Comparison of ENCODE assay signal across 8 cellular contexts in the genomic region with DNA sequence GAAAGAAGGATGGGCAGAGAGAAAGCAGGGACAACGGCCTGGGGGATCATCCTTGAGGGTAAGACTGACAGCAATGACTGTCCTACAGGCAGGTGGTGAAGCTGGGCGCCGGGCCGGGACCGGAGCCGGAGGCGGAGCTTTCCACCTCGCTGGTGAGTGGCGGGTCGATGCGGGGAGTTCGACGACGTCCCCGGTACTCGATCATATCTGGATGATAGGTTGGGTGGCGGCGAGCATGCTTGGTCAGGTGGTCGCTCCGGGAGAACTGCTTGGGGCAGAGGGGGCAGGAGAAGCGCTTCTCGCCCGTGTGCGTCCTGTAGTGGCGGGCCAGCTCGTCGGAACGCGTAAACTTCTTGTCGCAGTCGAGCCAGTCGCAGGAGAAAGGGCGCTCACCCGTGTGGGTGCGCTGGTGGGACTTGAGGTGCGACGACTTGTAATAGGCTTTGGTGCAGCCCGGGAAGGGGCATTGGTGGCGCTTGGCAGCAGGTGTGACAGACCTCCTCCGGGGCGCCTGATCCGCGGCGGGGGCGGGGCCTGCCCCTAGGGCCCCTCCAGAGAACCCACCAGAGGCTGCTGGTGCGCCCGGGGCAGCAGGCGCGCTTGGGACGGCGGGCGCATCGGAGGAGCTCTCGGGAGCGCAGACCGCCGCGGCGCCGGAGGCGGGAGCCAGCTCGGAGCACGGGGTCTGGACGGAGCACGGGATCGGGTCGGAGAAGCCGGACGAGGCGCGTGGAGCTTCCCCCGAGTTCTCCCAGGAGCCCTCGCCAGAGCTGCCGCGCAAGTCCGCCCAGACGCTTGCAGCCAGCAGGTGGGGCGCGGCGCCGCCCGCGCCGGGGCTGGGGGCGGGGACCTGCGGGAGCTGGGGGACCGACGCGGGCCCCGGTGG. TPM values are rescaled to one million over a fixed set of nuclear protein-coding genes. Genes with fewer than 3 reads are reported as not detected.
DNase-seq lines count a peak whose midpoint lies in the region.

No MANE protein-coding gene starts in this region.

- intact Hi-C loops in activated T-helper 2 cell treated with anti-CD3 and anti-CD28 coated beads, Interferon-gamma antibody, Interleukin-2, Interleukin-4, amounts not matched to agents 10 μg/mL and 5 μg/mL and 100 μg/mL, durations not matched to agents 14 hours and 24 hours and 36 hours (cut with micrococcal nuclease), result loop anchor here (10.0 kb wide), 1 partner anchor 948 kb away; no protein-coding TSS in a partner anchor
- intact Hi-C loops in posterior vena cava (cut with DNase I), result no loop called here

- H3K27ac ChIP-seq in iPS-18a (ENCODE audit: low read length), result no peak overlapping the region

- peaks cover 6% of the 10 kb centered on the region for H3K4me1 ChIP-seq in iPS-18a (ENCODE audit: control insufficient read depth, low read depth, low read length)

- H3K4me3 ChIP-seq in iPS-18a (ENCODE audit: low read length), result peak overlapping the region; percentile 40

- no peak overlapping the region for H3K9ac ChIP-seq in iPS-18a (ENCODE audit: low read length)

- peaks cover 7% of the 10 kb centered on the region for H3K4me1 Mint-ChIP-seq in activated T-helper 2 cell treated with anti-CD3 and anti-CD28 coated beads, Interferon-gamma antibody, Interleukin-2, Interleukin-4, amounts not matched to agents 10 μg/mL and 5 μg/mL and 100 μg/mL, durations not matched to agents 14 hours and 24 hours and 36 hours (ENCODE audit: low read depth)

- H3K36me3 ChIP-seq in iPS-18a (ENCODE audit: control insufficient read depth, low read depth, low read length), result no peaks in the 10 kb centered on the region

- H3K9me3 Mint-ChIP-seq in activated T-helper 2 cell treated with anti-CD3 and anti-CD28 coated beads, Interferon-gamma antibody, Interleukin-2, Interleukin-4, amounts not matched to agents 10 μg/mL and 5 μg/mL and 100 μg/mL, durations not matched to agents 14 hours and 24 hours and 36 hours, result peaks cover 10% of the 10 kb centered on the region

- peak; percentile 11 for DNase-seq in GM19240 (ENCODE audit: insufficient read length, low spot score)
- DNase-seq in NCI-H2171 treated with DMSO at 0.1 percent for 48 hours (lab: John Stamatoyannopoulos, UW), result peak; percentile 41
- DNase-seq in activated T-helper 2 cell treated with anti-CD3 and anti-CD28 coated beads, Interferon-gamma antibody, Interleukin-2, Interleukin-4, amounts not matched to agents 10 μg/mL and 5 μg/mL and 100 μg/mL, durations not matched to agents 14 hours and 24 hours and 36 hours (ENCODE audit: low spot score), result no peak
- DNase-seq in stimulated activated CD4-positive, alpha-beta T cell treated with anti-CD3 and anti-CD28 coated beads, Interleukin-2, amount 100 ng/mL, for 24 hours, result peak; percentile 35 to 43
- no peak for DNase-seq in pons (ENCODE audit: low spot score)
- no peak for DNase-seq in putamen (ENCODE audit: low spot score)
- DNase-seq in posterior vena cava (ENCODE audit: low spot score), result no peak

- no peak overlapping the region for H3K27ac Mint-ChIP-seq in activated T-helper 2 cell treated with anti-CD3 and anti-CD28 coated beads, Interferon-gamma antibody, Interleukin-2, Interleukin-4, amounts not matched to agents 10 μg/mL and 5 μg/mL and 100 μg/mL, durations not matched to agents 14 hours and 24 hours and 36 hours

- peaks cover 78% of the 10 kb centered on the region for H3K27me3 Mint-ChIP-seq in activated T-helper 2 cell treated with anti-CD3 and anti-CD28 coated beads, Interferon-gamma antibody, Interleukin-2, Interleukin-4, amounts not matched to agents 10 μg/mL and 5 μg/mL and 100 μg/mL, durations not matched to agents 14 hours and 24 hours and 36 hours (ENCODE audit: low read depth)

- peaks cover 4% of the 10 kb centered on the region for H3K36me3 Mint-ChIP-seq in activated T-helper 2 cell treated with anti-CD3 and anti-CD28 coated beads, Interferon-gamma antibody, Interleukin-2, Interleukin-4, amounts not matched to agents 10 μg/mL and 5 μg/mL and 100 μg/mL, durations not matched to agents 14 hours and 24 hours and 36 hours (ENCODE audit: low read depth)

- H3K4me3 Mint-ChIP-seq in activated T-helper 2 cell treated with anti-CD3 and anti-CD28 coated beads, Interferon-gamma antibody, Interleukin-2, Interleukin-4, amounts not matched to agents 10 μg/mL and 5 μg/mL and 100 μg/mL, durations not matched to agents 14 hours and 24 hours and 36 hours (ENCODE audit: low read depth), result peak overlapping the region; percentile 65

- H3K27me3 ChIP-seq in iPS-18a (ENCODE audit: control insufficient read depth, insufficient read depth, low read length), result peaks cover 82% of the 10 kb centered on the region

- peaks cover 4% of the 10 kb centered on the region for H3K9me3 ChIP-seq in iPS-18a (ENCODE audit: control insufficient read depth, low read depth, low read length)

RNA-seq across cellular contexts. Expression of a gene that starts 0.8 kb away (rescaled TPM):
- not detected in 2 replicates for total RNA-seq in activated T-helper 2 cell treated with anti-CD3 and anti-CD28 coated beads, Interferon-gamma antibody, Interleukin-2, Interleukin-4, amounts not matched to agents 10 μg/mL and 5 μg/mL and 100 μg/mL, durations not matched to agents 14 hours and 24 hours and 36 hours
- under 1 TPM; 0.10 to 0.23 TPM for total RNA-seq in posterior vena cava

RNA-seq across cellular contexts. Expression of a gene that starts 46.9 kb away (rescaled TPM):
- total RNA-seq in activated T-helper 2 cell treated with anti-CD3 and anti-CD28 coated beads, Interferon-gamma antibody, Interleukin-2, Interleukin-4, amounts not matched to agents 10 μg/mL and 5 μg/mL and 100 μg/mL, durations not matched to agents 14 hours and 24 hours and 36 hours, result not detected in 2 replicates
- not detected for total RNA-seq in posterior vena cava

Comparison
In these comparisons a context has a peak if more than half of its experiments do, and no peak if none do; other contexts are left out.
1. DNase-seq: peak in GM19240 (single experiment), NCI-H2171 treated with DMSO at 0.1 percent for 48 hours (single experiment) and stimulated activated CD4-positive, alpha-beta T cell treated with anti-CD3 and anti-CD28 coated beads, Interleukin-2, amount 100 ng/mL, for 24 hours (2 of 2); none in activated T-helper 2 cell treated with anti-CD3 and anti-CD28 coated beads, Interferon-gamma antibody, Interleukin-2, Interleukin-4, amounts not matched to agents 10 μg/mL and 5 μg/mL and 100 μg/mL, durations not matched to agents 14 hours and 24 hours and 36 hours (single experiment), pons (single experiment), putamen (single experiment) and posterior vena cava (single experiment).